ENCODE assay signal across 13 cellular contexts in the genomic region with DNA sequence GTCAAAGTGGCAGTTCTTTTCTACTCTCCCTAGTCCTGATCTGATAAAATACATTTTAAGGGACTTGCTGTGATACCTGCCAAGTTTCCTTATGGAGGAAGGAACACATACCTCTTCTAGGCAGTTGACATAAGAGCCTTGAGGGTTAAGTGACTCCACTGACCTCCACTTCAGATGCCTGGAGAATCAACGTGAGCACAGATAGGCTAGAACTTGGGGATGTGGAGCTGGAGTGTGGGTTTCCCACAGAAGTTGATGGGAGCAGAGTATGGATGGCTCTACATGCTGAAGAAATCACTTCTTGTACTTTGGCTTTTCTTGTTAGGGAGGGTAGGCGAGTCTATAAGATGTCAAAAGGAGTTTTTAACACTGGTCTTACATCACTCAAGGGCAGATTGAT.
"Had no signal": no experiment of that assay in that cellular context is flagged by ENCODE, and none has a peak within 500 bp of the region (broad histone marks: within the 10 kb centered on the region; RNA-seq: fewer than 3 reads in every experiment).

No MANE protein-coding gene starts in this region.

- H3K9me3 Mint-ChIP-seq: activated naive CD8-positive, alpha-beta T cell treated with anti-CD3 and anti-CD28 coated beads for 36 hours; activated T-cell treated with anti-CD3 and anti-CD28 coated beads, Interleukin-2, amount 50 U/mL, for 4 hours; memory B cell; neural progenitor cell had no signal

- H3K36me3 ChIP-seq: neural progenitor cell had no signal

- H3K9me3 ChIP-seq: pancreas, SK-N-SH had no signal

- DNase-seq: activated CD4-positive, alpha-beta T cell treated with anti-CD3 and anti-CD28 coated beads, Interleukin-2, amount 50 U/mL, for 48 hours; activated CD4-positive, CD25-positive, alpha-beta regulatory T cell treated with anti-CD3 and anti-CD28 coated beads, Interleukin-2, amount 50 U/mL, for 72 hours; activated gamma-delta T cell; activated naive CD8-positive, alpha-beta T cell treated with anti-CD3 and anti-CD28 coated beads for 36 hours; activated T-cell treated with anti-CD3 and anti-CD28 coated beads, Interleukin-2, amount 50 U/mL, for 4 hours; effector memory CD4-positive, alpha-beta T cell; hypothalamus; pancreas; Right ventricle myocardium superior; SK-N-SH had no signal

- H3K27ac ChIP-seq: epithelial cell of prostate, neural progenitor cell, pancreas had no signal

- H3K27me3 ChIP-seq: neural progenitor cell, pancreas had no signal

- H3K4me3 ChIP-seq: neural progenitor cell, pancreas had no signal

- H3K4me3 Mint-ChIP-seq: activated naive CD8-positive, alpha-beta T cell treated with anti-CD3 and anti-CD28 coated beads for 36 hours; activated T-cell treated with anti-CD3 and anti-CD28 coated beads, Interleukin-2, amount 50 U/mL, for 4 hours; memory B cell; neural progenitor cell had no signal

- H3K4me1 Mint-ChIP-seq: memory B cell had no signal

- H3K27ac Mint-ChIP-seq: activated naive CD8-positive, alpha-beta T cell treated with anti-CD3 and anti-CD28 coated beads for 36 hours; memory B cell; neural progenitor cell had no signal

- ATAC-seq: activated T-cell treated with anti-CD3 and anti-CD28 coated beads, Interleukin-2, amount 50 U/mL, for 4 hours; pancreas had no signal

- H3K36me3 Mint-ChIP-seq: activated naive CD8-positive, alpha-beta T cell treated with anti-CD3 and anti-CD28 coated beads for 36 hours; memory B cell had no signal
